ENCODE assay signal across 1 cellular context in genomic region chr12:120495723-120496352, GRCh38.
TF ChIP-seq lines count a peak whose summit lies in the region.

DYNLL1 (plus strand) TSS chr12:120496113; CDS start chr12:120496422, 309 bp downstream.

TF ChIP-seq in HepG2, 621 proteins besides CTCF, POLR2A, EP300 and RAD21 (continued from another document and continues in another):
- TF ChIP-seq IRF9 (CRISPR knock-in tag; IDR thresholded peaks at IDR 0.05; ENCODE audit: borderline replicate concordance) (peak; percentile 62; the same call in 1 of the 2 replicates), ZNF232 (CRISPR knock-in tag; IDR thresholded peaks at IDR 0.05; ENCODE audit: borderline replicate concordance) (peak; percentile 70; the same call in 1 of the 2 replicates), TBL1XR1 (IDR thresholded peaks at IDR 0.05; ENCODE audit: borderline replicate concordance, low read length, partially characterized antibody) (peak; percentile 52), SP1 (IDR thresholded peaks at IDR 0.05) (no peak), SP1 (CRISPR knock-in tag; IDR thresholded peaks at IDR 0.05) (peak; percentile 98), ZNF30 (CRISPR knock-in tag; IDR thresholded peaks at IDR 0.05) (no peak), ZNF124 (CRISPR knock-in tag; IDR thresholded peaks at IDR 0.05) (no peak; the same call in 1 of the 2 replicates), FOXO1 (CRISPR knock-in tag; IDR thresholded peaks at IDR 0.05) (0 out of 2 replicates have a peak, but pooled peaks have one; percentile 30), ZBTB38 (CRISPR knock-in tag; IDR thresholded peaks at IDR 0.05) (peak; percentile 26; the same call in 1 of the 2 replicates), ZMYM4 (CRISPR knock-in tag; IDR thresholded peaks at IDR 0.05) (peak; percentile 59; the same call in 1 of the 2 replicates), ZNF138 (CRISPR knock-in tag; IDR thresholded peaks at IDR 0.05; ENCODE audit: low read depth) (no peak), NCOR1 (IDR thresholded peaks at IDR 0.05; ENCODE audit: borderline replicate concordance, low read length) (no peak), HMGA1 (CRISPR knock-in tag; conservative IDR thresholded peaks at IDR 0.05) (no peak), MED8 (CRISPR knock-in tag; IDR thresholded peaks at IDR 0.05; ENCODE audit: insufficient replicate concordance) (peak; percentile 72), TAF15 (IDR thresholded peaks at IDR 0.05; ENCODE audit: low read depth, low read length, poor library complexity, severe bottlenecking) (no peak), AKAP8 (CRISPR knock-in tag; IDR thresholded peaks at IDR 0.05) (no peak; the same call in 1 of the 2 replicates), HOXA7 (CRISPR knock-in tag; IDR thresholded peaks at IDR 0.05) (no peak), ATF7 (IDR thresholded peaks at IDR 0.05) (no peak), ATF7 (CRISPR knock-in tag; IDR thresholded peaks at IDR 0.05) (no peak), ZNF574 (CRISPR knock-in tag; IDR thresholded peaks at IDR 0.05) (no peak; the same call in 1 of the 2 replicates), SMYD3 (CRISPR knock-in tag; IDR thresholded peaks at IDR 0.05) (peak; percentile 13; the same call in 1 of the 2 replicates), ZNF441 (CRISPR knock-in tag; IDR thresholded peaks at IDR 0.05; ENCODE audit: borderline replicate concordance) (no peak), HOXA3 (CRISPR knock-in tag; IDR thresholded peaks at IDR 0.05) (peak; percentile 77), GATAD1 (CRISPR knock-in tag; IDR thresholded peaks at IDR 0.05) (peak; percentile 71), ZNF142 (CRISPR knock-in tag; IDR thresholded peaks at IDR 0.05) (no peak), NAIF1 (CRISPR knock-in tag; IDR thresholded peaks at IDR 0.05; ENCODE audit: borderline replicate concordance) (0 out of 2 replicates have a peak, but pooled peaks have one; percentile 36), ZNF292 (CRISPR knock-in tag; IDR thresholded peaks at IDR 0.05; ENCODE audit: borderline replicate concordance, low read depth) (no peak), HCFC1 (IDR thresholded peaks at IDR 0.05; ENCODE audit: low read depth, low read length) (peak; percentile 37; the same call in 1 of the 2 replicates), STAG1 (CRISPR knock-in tag; IDR thresholded peaks at IDR 0.05) (no peak), ZNF318 (CRISPR knock-in tag; IDR thresholded peaks at IDR 0.05) (no peak), ETV6 (CRISPR knock-in tag; conservative IDR thresholded peaks at IDR 0.05) (no peak), ZZZ3 (CRISPR knock-in tag; IDR thresholded peaks at IDR 0.05; ENCODE audit: borderline replicate concordance) (no peak), IKZF4 (CRISPR knock-in tag; IDR thresholded peaks at IDR 0.05; ENCODE audit: borderline replicate concordance, low read depth, not compliant biosample characterization) (no peak), ATRX (CRISPR knock-in tag; IDR thresholded peaks at IDR 0.05; ENCODE audit: borderline replicate concordance) (no peak), HDAC1 (CRISPR knock-in tag; IDR thresholded peaks at IDR 0.05) (peak; percentile 96), ZBTB44 (CRISPR knock-in tag; IDR thresholded peaks at IDR 0.05) (no peak), NONO (IDR thresholded peaks at IDR 0.05) (no peak), NONO (CRISPR knock-in tag; conservative IDR thresholded peaks at IDR 0.05) (peak; percentile 52), ZFX (CRISPR knock-in tag; IDR thresholded peaks at IDR 0.05; ENCODE audit: low read depth) (peak; percentile 91), CSRNP1 (CRISPR knock-in tag; IDR thresholded peaks at IDR 0.05) (no peak; the same call in 1 of the 2 replicates)
